8 cellular contexts compared by ENCODE assay signal in genomic region chr16:3611145-3611977, GRCh38. TPM values are rescaled to one million over a fixed set of nuclear protein-coding genes. Genes with fewer than 3 reads are reported as not detected.
DNase-seq lines count a peak whose midpoint lies in the region; ATAC-seq and TF ChIP-seq lines count a peak whose summit lies in the region.

TSS of gene SLX4 (minus strand) at chr16:3611606. CDS start at chr16:3608964, 2,642 bp downstream.

- H3K9me3 ChIP-seq in PC-3 (ENCODE audit: low read length) (no peaks in the 10 kb centered on the region), mucosa of rectum (ENCODE audit: control insufficient read depth in 2 of 2, low read length in 2 of 2) (no peaks in the 10 kb centered on the region)

- no peaks in the 10 kb centered on the region for H3F3A ChIP-seq in PC-3 (ENCODE audit: low read length, unreplicated experiment)

- peak; percentile 90 for DNase-seq in DMS153 (lab: John Stamatoyannopoulos, UW)
- peak; percentile 79 for DNase-seq in Jurkat, Clone E6-1 (ENCODE audit: low read depth, low spot score)
- peak; percentile 94 for DNase-seq in PC-3
- DNase-seq in activated T-cell treated with anti-CD3 and anti-CD28 coated beads for 4 hours = peak; percentile 79
- DNase-seq in erythroblast (lab: John Stamatoyannopoulos, UW) = peak; percentile 95 to 98
- peak; percentile 85 for DNase-seq in stimulated activated CD8-positive, alpha-beta memory T cell treated with anti-CD3 and anti-CD28 coated beads, Interleukin-4, amount 100 ng/mL, for 24 hours (ENCODE audit: low read depth)

- H3K79me2 ChIP-seq in PC-3 (ENCODE audit: low read length) = peaks cover 59% of the 10 kb centered on the region

- H3K36me3 ChIP-seq in PC-3 (ENCODE audit: low read depth, low read length) = no peaks in the 10 kb centered on the region
- H3K36me3 ChIP-seq in mucosa of rectum (ENCODE audit: control insufficient read depth in 2 of 2, insufficient read depth in 2 of 2, low read length in 2 of 2) = no peaks in the 10 kb centered on the region

- BruUV-seq in PC-3 (replicated peaks; lab: Mats Ljungman, UMichigan) = TSS peak; percentile 50

- no peak for TF ChIP-seq CTCF in PC-3 (conservative IDR thresholded peaks at IDR 0.05; ENCODE audit: low read depth, low read length)

- H2AFZ ChIP-seq in PC-3 (ENCODE audit: low read length) = peak within 1 kb of the TSS; percentile 99

- H3K27ac ChIP-seq in PC-3 (ENCODE audit: low read length) = no peak within 1 kb of the TSS; the same call in 1 of the 2 replicates
- H3K27ac ChIP-seq in mucosa of rectum (ENCODE audit: low read depth in 2 of 2, low read length in 2 of 2) = peak within 1 kb of the TSS; percentile 77 to 82

- peak within 1 kb of the TSS; percentile 91 for H3K9ac ChIP-seq in PC-3 (ENCODE audit: low read length)
- peak within 1 kb of the TSS; percentile 88 to 94 for H3K9ac ChIP-seq in mucosa of rectum (ENCODE audit: low read depth in 1 of 2, low read length in 2 of 2)

- H3K4me3 ChIP-seq in Jurkat, Clone E6-1 (ENCODE audit: low read length) = peak within 1 kb of the TSS; percentile 97
- peak within 1 kb of the TSS; percentile 99 for H3K4me3 ChIP-seq in PC-3 (ENCODE audit: low read length)
- peak within 1 kb of the TSS; percentile 91 to 95 for H3K4me3 ChIP-seq in mucosa of rectum (ENCODE audit: low read length in 2 of 2)

- peak; percentile 85 for TF ChIP-seq POLR2A in erythroblast (IDR thresholded peaks at IDR 0.05; ENCODE audit: low read length)

- no peaks in the 10 kb centered on the region for H3K27me3 ChIP-seq in PC-3 (ENCODE audit: low read length)
- no peaks in the 10 kb centered on the region for H3K27me3 ChIP-seq in mucosa of rectum (ENCODE audit: control insufficient read depth in 2 of 2, insufficient read depth in 2 of 2, low read length in 2 of 2)

- peaks cover 15% of the 10 kb centered on the region for H3K4me1 ChIP-seq in PC-3 (ENCODE audit: insufficient read depth, low read length)
- H3K4me1 ChIP-seq in mucosa of rectum (ENCODE audit: control insufficient read depth in 2 of 2, insufficient read depth in 2 of 2, low read length in 2 of 2) = peaks cover 11 to 16% of the 10 kb centered on the region in 2 donors

- POLR2A ChIA-PET in PC-3 (lab: Charles Lee; ENCODE audit: unreplicated experiment) = no interaction called here

- no peaks in the 10 kb centered on the region for H4K20me1 ChIP-seq in PC-3 (ENCODE audit: low read length)

- CTCF ChIA-PET in PC-3 (lab: Charles Lee) = no interaction called here

- H3K9me2 ChIP-seq in PC-3 (replicated peaks; ENCODE audit: low read length) = no peaks in the 10 kb centered on the region

- peak within 1 kb of the TSS; percentile 93 for H3K4me2 ChIP-seq in PC-3 (ENCODE audit: low read length)

- intact Hi-C loops in PC-3 (cut with micrococcal nuclease) = no loop called here

- ATAC-seq in GM21717 (IDR thresholded peaks at IDR 0.05; ENCODE audit: unreplicated experiment) (peak; percentile 68), PC-3 (peak; percentile 88)

RNA-seq across cellular contexts. Expression of gene SLX4, which starts in this region (rescaled TPM):
- polyA plus RNA-seq in Jurkat, Clone E6-1 (2012; ENCODE audit: insufficient read depth, insufficient read length) = 6.7 TPM
- total RNA-seq in PC-3 (2014; rRNA removed) = 5.1 and 5.9 TPM in 2 replicates
